21 cellular contexts compared by ENCODE assay signal in the genomic region with DNA sequence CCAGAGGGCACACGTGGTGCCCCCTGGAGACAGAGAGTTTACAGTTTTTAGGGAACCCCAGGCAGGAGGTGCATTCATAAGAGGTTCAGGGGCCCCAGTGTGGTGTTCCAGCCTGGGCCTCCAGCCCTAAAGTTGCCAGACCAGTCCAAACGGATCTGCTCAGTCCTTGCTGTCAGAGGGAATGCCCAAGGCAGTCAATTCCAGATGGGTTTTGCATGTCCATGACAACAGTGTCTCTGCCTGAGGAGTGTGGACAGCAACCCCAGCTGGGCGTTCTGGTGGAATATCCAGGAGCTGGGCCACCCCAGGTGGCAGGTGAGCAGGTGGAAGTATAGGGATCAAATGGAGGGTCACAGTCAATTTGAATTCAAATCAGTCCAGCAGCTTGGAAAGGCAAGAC. TPM values are rescaled to one million over a fixed set of nuclear protein-coding genes. Genes with fewer than 3 reads are reported as not detected.
"Had no signal": no experiment of that assay in that cellular context is flagged by ENCODE, and none has a peak within 500 bp of the region (broad histone marks: within the 10 kb centered on the region; RNA-seq: fewer than 3 reads in every experiment).

No MANE protein-coding gene starts in this region.

- H3K36me3 ChIP-seq: brain microvascular endothelial cell, colonic mucosa, gastrocnemius medialis, heart left ventricle, ovary, stomach had no signal

- FAIRE-seq: endometrium had no signal

- H3K4me3 Mint-ChIP-seq: activated CD4-positive, alpha-beta T cell treated with anti-CD3 and anti-CD28 coated beads, Interleukin-2, amount 10 ng/mL, durations not matched to agents 7 days and 5 days; activated CD8-positive, alpha-beta T cell treated with anti-CD3 and anti-CD28 coated beads, Interleukin-2, amount 10 ng/mL, durations not matched to agents 7 days and 5 days; activated naive CD4-positive, alpha-beta T cell treated with anti-CD3 and anti-CD28 coated beads, Interleukin-2, amount 10 ng/mL, durations not matched to agents 7 days and 5 days; activated T-cell treated with anti-CD3 and anti-CD28 coated beads, Interleukin-2, amount 50 U/mL, for 4 hours; central memory CD8-positive, alpha-beta T cell; T-helper 1 cell treated with Interleukin-12 subunit alpha and Interleukin-12 subunit beta and Interleukin-4 antibody, amounts not matched to agents 30 μg/mL and 1 μg/mL, for 36 hours; type B pancreatic cell had no signal

- DNase-seq: activated CD4-positive, alpha-beta T cell treated with anti-CD3 and anti-CD28 coated beads, Interleukin-2, amount 10 ng/mL, durations not matched to agents 7 days and 5 days; activated CD8-positive, alpha-beta T cell treated with anti-CD3 and anti-CD28 coated beads, Interleukin-2, amount 10 ng/mL, durations not matched to agents 7 days and 5 days; activated naive CD4-positive, alpha-beta T cell treated with anti-CD3 and anti-CD28 coated beads, Interleukin-2, amount 10 ng/mL, durations not matched to agents 7 days and 5 days; activated T-cell treated with anti-CD3 and anti-CD28 coated beads, Interleukin-2, amount 50 U/mL, for 4 hours; aorta; brain microvascular endothelial cell; colonic mucosa; gastrocnemius medialis; heart left ventricle; kidney glomerular epithelial cell; naive thymus-derived CD8-positive, alpha-beta T cell; ovary; stimulated activated CD4-positive, alpha-beta T cell treated with anti-CD3 and anti-CD28 coated beads, Interleukin-4, amount 100 ng/mL, for 1 hour; stomach had no signal

- ATAC-seq: activated CD4-positive, CD25-positive, alpha-beta regulatory T cell treated with anti-CD3 and anti-CD28 coated beads, Interleukin-2, amount 50 U/mL, for 24 hours; activated CD8-positive, alpha-beta T cell treated with anti-CD3 and anti-CD28 coated beads, Interleukin-2, amount 10 ng/mL, durations not matched to agents 7 days and 5 days; activated T-cell treated with anti-CD3 and anti-CD28 coated beads, Interleukin-2, amount 50 U/mL, for 4 hours; gastrocnemius medialis; heart left ventricle; naive thymus-derived CD8-positive, alpha-beta T cell; sciatic nerve had no signal

- H3K27me3 ChIP-seq: brain microvascular endothelial cell, colonic mucosa, gastrocnemius medialis, ovary, stomach had no signal

- H3K27me3 Mint-ChIP-seq: type B pancreatic cell had no signal

- H3K4me3 ChIP-seq: colonic mucosa, gastrocnemius medialis, heart left ventricle, ovary, smooth muscle cell, stomach had no signal

- H3K27ac Mint-ChIP-seq: activated CD4-positive, alpha-beta T cell treated with anti-CD3 and anti-CD28 coated beads, Interleukin-2, amount 10 ng/mL, durations not matched to agents 7 days and 5 days; activated CD8-positive, alpha-beta T cell treated with anti-CD3 and anti-CD28 coated beads, Interleukin-2, amount 10 ng/mL, durations not matched to agents 7 days and 5 days; activated naive CD4-positive, alpha-beta T cell treated with anti-CD3 and anti-CD28 coated beads, Interleukin-2, amount 10 ng/mL, durations not matched to agents 7 days and 5 days; naive thymus-derived CD8-positive, alpha-beta T cell; T-helper 1 cell treated with Interleukin-12 subunit alpha and Interleukin-12 subunit beta and Interleukin-4 antibody, amounts not matched to agents 30 μg/mL and 1 μg/mL, for 36 hours; type B pancreatic cell had no signal

- H3K9me3 ChIP-seq: colonic mucosa, gastrocnemius medialis, ovary, stomach had no signal

- H3K4me1 Mint-ChIP-seq: naive thymus-derived CD8-positive, alpha-beta T cell had no signal

- H3K4me1 ChIP-seq: colonic mucosa, gastrocnemius medialis, heart left ventricle, stomach had no signal

- H3K9me3 Mint-ChIP-seq: activated CD4-positive, alpha-beta T cell treated with anti-CD3 and anti-CD28 coated beads, Interleukin-2, amount 10 ng/mL, durations not matched to agents 7 days and 5 days; activated naive CD4-positive, alpha-beta T cell treated with anti-CD3 and anti-CD28 coated beads, Interleukin-2, amount 10 ng/mL, durations not matched to agents 7 days and 5 days; activated T-cell treated with anti-CD3 and anti-CD28 coated beads, Interleukin-2, amount 50 U/mL, for 4 hours; central memory CD8-positive, alpha-beta T cell; naive thymus-derived CD8-positive, alpha-beta T cell; T-helper 1 cell treated with Interleukin-12 subunit alpha and Interleukin-12 subunit beta and Interleukin-4 antibody, amounts not matched to agents 30 μg/mL and 1 μg/mL, for 36 hours; type B pancreatic cell had no signal

- H3K27ac ChIP-seq: brain microvascular endothelial cell, colonic mucosa, gastrocnemius medialis, heart left ventricle, ovary, stomach had no signal

- H3K4me2 ChIP-seq: smooth muscle cell had no signal

- H3K36me3 Mint-ChIP-seq: activated naive CD4-positive, alpha-beta T cell treated with anti-CD3 and anti-CD28 coated beads, Interleukin-2, amount 10 ng/mL, durations not matched to agents 7 days and 5 days; naive thymus-derived CD8-positive, alpha-beta T cell; type B pancreatic cell had no signal

RNA-seq across cellular contexts. Expression of a gene that starts 25.3 kb away (rescaled TPM):
- total RNA-seq: activated CD4-positive, alpha-beta T cell treated with anti-CD3 and anti-CD28 coated beads, Interleukin-2, amount 10 ng/mL, durations not matched to agents 7 days and 5 days; activated CD8-positive, alpha-beta T cell treated with anti-CD3 and anti-CD28 coated beads, Interleukin-2, amount 10 ng/mL, durations not matched to agents 7 days and 5 days; naive thymus-derived CD8-positive, alpha-beta T cell had no signal

RNA-seq across cellular contexts. Expression of a gene that starts 31.6 kb away (rescaled TPM):
- total RNA-seq: activated CD8-positive, alpha-beta T cell treated with anti-CD3 and anti-CD28 coated beads, Interleukin-2, amount 10 ng/mL, durations not matched to agents 7 days and 5 days; naive thymus-derived CD8-positive, alpha-beta T cell had no signal
- polyA plus RNA-seq: naive thymus-derived CD8-positive, alpha-beta T cell had no signal
